In genomic region chr1:35539824-35540261, GRCh38 we compare ENCODE assay signal across 8 cellular contexts. TPM values are rescaled to one million over a fixed set of nuclear protein-coding genes. Genes with fewer than 3 reads are reported as not detected.
DNase-seq lines count a peak whose midpoint lies in the region; ATAC-seq and TF ChIP-seq lines count a peak whose summit lies in the region.

No MANE protein-coding gene starts in this region.

- TF ChIP-seq POLR2A in GM18505 (IDR thresholded peaks at IDR 0.05; ENCODE audit: borderline replicate concordance, extremely low read depth, insufficient read depth, insufficient read length) = no peak

- no CpG with 5 or more reads among the region's 1 CpG for WGBS in mesodermal cell (ENCODE audit: insufficient coverage in 2 of 2), 2 experiments

- H3K27ac ChIP-seq in mesodermal cell (ENCODE audit: low read depth, low read length, severe bottlenecking) = peak overlapping the region; percentile 7

- peaks cover 7% of the 10 kb centered on the region for H3K4me1 ChIP-seq in mesodermal cell (ENCODE audit: control insufficient read depth, insufficient read depth, low read length, poor library complexity, severe bottlenecking)

- H3K36me3 ChIP-seq in mesodermal cell (ENCODE audit: control insufficient read depth, insufficient read depth, low read length) = peaks cover 28% of the 10 kb centered on the region

- no peaks in the 10 kb centered on the region for H3K9me3 ChIP-seq in mesodermal cell (ENCODE audit: control insufficient read depth, low read length)

- no peak overlapping the region for H3K4me3 ChIP-seq in mesodermal cell (ENCODE audit: extremely low read depth, insufficient read depth, low read length, poor library complexity, severe bottlenecking)

- DNase-seq in CD1c-positive myeloid dendritic cell (ENCODE audit: extremely low spot score) (peak; percentile 8), amniotic epithelial cell (ENCODE audit: low read depth) (peak; percentile 32), NCI-H2171 treated with DMSO at 0.1 percent for 48 hours (lab: John Stamatoyannopoulos, UW) (no peak)

- peak; percentile 29 for ATAC-seq in HG03139 (IDR thresholded peaks at IDR 0.05; ENCODE audit: unreplicated experiment)
- no peak for ATAC-seq in HG02763 (IDR thresholded peaks at IDR 0.05; ENCODE audit: unreplicated experiment)
- ATAC-seq in HG02678 (IDR thresholded peaks at IDR 0.05; ENCODE audit: unreplicated experiment) = no peak
- ATAC-seq in GM18505 (IDR thresholded peaks at IDR 0.05; ENCODE audit: unreplicated experiment) = no peak

RNA-seq across cellular contexts. Expression of gene KIAA0319L, which starts 17.4 kb away (rescaled TPM):
- 51.7 TPM for polyA plus RNA-seq in mesodermal cell (2013, experiment 1 of 2)
- 56.8 TPM for polyA plus RNA-seq in mesodermal cell (2013, experiment 2 of 2)

RNA-seq across cellular contexts. Expression of gene NCDN, which starts 17.8 kb away (rescaled TPM):
- 14.3 TPM for polyA plus RNA-seq in mesodermal cell (2013, experiment 1 of 2)
- 14.0 TPM for polyA plus RNA-seq in mesodermal cell (2013, experiment 2 of 2)

RNA-seq across cellular contexts. Expression of gene TFAP2E, which starts 33.3 kb away (rescaled TPM):
- 0.63 TPM for polyA plus RNA-seq in mesodermal cell (2013, experiment 1 of 2)
- polyA plus RNA-seq in mesodermal cell (2013, experiment 2 of 2) = 0.35 TPM
